29 cellular contexts compared by ENCODE assay signal in genomic region chr7:64849924-64850499, GRCh38. TPM values are rescaled to one million over a fixed set of nuclear protein-coding genes. Genes with fewer than 3 reads are reported as not detected.
DNase-seq lines count a peak whose midpoint lies in the region; ATAC-seq and TF ChIP-seq lines count a peak whose summit lies in the region.
"Had no signal": no experiment of that assay in that cellular context is flagged by ENCODE, and none has a peak within 500 bp of the region (broad histone marks: within the 10 kb centered on the region; RNA-seq: fewer than 3 reads in every experiment).

No MANE protein-coding gene starts in this region.

- CTCF ChIA-PET in MCF 10A (lab: Yijun Ruan, JAX), result no interaction called here

- H3K27me3 ChIP-seq in breast epithelium (no peaks in the 10 kb centered on the region), SJCRH30 (no peaks in the 10 kb centered on the region)
- H3K27me3 ChIP-seq: neural progenitor cell, Peyer's patch, SJSA1, uterus had no signal

- H3K4me1 ChIP-seq in breast epithelium, result no peaks in the 10 kb centered on the region
- no peaks in the 10 kb centered on the region for H3K4me1 ChIP-seq in SJCRH30
- H3K4me1 ChIP-seq: Caco-2, neural progenitor cell, parathyroid adenoma, Peyer's patch, SJSA1, uterus had no signal

- H3K27me3 Mint-ChIP-seq in MCF 10A (ENCODE audit: insufficient read depth, unreplicated experiment), result no peaks in the 10 kb centered on the region
- H3K27me3 Mint-ChIP-seq: activated naive CD4-positive, alpha-beta T cell treated with anti-CD3 and anti-CD28 coated beads, Interleukin-2, amount 50 U/mL, for 24 hours; memory B cell had no signal

- no peak overlapping the region for H3K4me3 Mint-ChIP-seq in MCF 10A (ENCODE audit: unreplicated experiment)
- H3K4me3 Mint-ChIP-seq: activated CD8-positive, alpha-beta T cell treated with anti-CD3 and anti-CD28 coated beads, Interleukin-2, amount 10 ng/mL, durations not matched to agents 7 days and 5 days; activated naive CD4-positive, alpha-beta T cell treated with anti-CD3 and anti-CD28 coated beads, Interleukin-2, amount 50 U/mL, for 24 hours; memory B cell; neural progenitor cell had no signal

- H3K27ac Mint-ChIP-seq in MCF 10A (ENCODE audit: low read depth, unreplicated experiment), result no peak overlapping the region
- H3K27ac Mint-ChIP-seq: activated CD8-positive, alpha-beta T cell treated with anti-CD3 and anti-CD28 coated beads, Interleukin-2, amount 10 ng/mL, durations not matched to agents 7 days and 5 days; activated naive CD4-positive, alpha-beta T cell treated with anti-CD3 and anti-CD28 coated beads, Interleukin-2, amount 50 U/mL, for 24 hours; activated T-helper 2 cell treated with anti-CD3 and anti-CD28 coated beads, Interferon-gamma antibody, Interleukin-2, Interleukin-4, amounts not matched to agents 10 μg/mL and 5 μg/mL and 100 μg/mL, durations not matched to agents 14 hours and 24 hours and 36 hours; memory B cell; neural progenitor cell had no signal

- H3K36me3 ChIP-seq in breast epithelium, result no peaks in the 10 kb centered on the region
- no peaks in the 10 kb centered on the region for H3K36me3 ChIP-seq in SJCRH30
- H3K36me3 ChIP-seq: neural progenitor cell, Peyer's patch, SJSA1, uterus had no signal

- no peaks in the 10 kb centered on the region for H3K9me3 ChIP-seq in breast epithelium
- no peaks in the 10 kb centered on the region for H3K9me3 ChIP-seq in SJCRH30 (replicated peaks)
- H3K9me3 ChIP-seq: Peyer's patch, SJSA1, uterus had no signal

- H3K4me1 Mint-ChIP-seq in MCF 10A (ENCODE audit: insufficient read depth, unreplicated experiment), result peaks cover 5% of the 10 kb centered on the region
- H3K4me1 Mint-ChIP-seq: activated naive CD4-positive, alpha-beta T cell treated with anti-CD3 and anti-CD28 coated beads, Interleukin-2, amount 50 U/mL, for 24 hours; memory B cell; neural progenitor cell had no signal

- no peak for TF ChIP-seq POLR2A in breast epithelium (IDR thresholded peaks at IDR 0.05)

- H3K36me3 Mint-ChIP-seq in MCF 10A (ENCODE audit: insufficient read depth, unreplicated experiment), result no peaks in the 10 kb centered on the region
- H3K36me3 Mint-ChIP-seq: neural progenitor cell had no signal

- no peak overlapping the region for H3K27ac ChIP-seq in breast epithelium
- peak overlapping the region; percentile 28 for H3K27ac ChIP-seq in SJCRH30
- H3K27ac ChIP-seq: neural progenitor cell, parathyroid adenoma, Peyer's patch, SJSA1, uterus, VCaP had no signal

- POLR2A ChIA-PET in MCF 10A (lab: Yijun Ruan, JAX), result interaction anchor here (1.6 kb wide), 1 partner anchor 56 kb away, joined by 8 read pairs; the partner anchor contains the start of gene ZNF138

- peaks cover 7% of the 10 kb centered on the region for H3K9me3 Mint-ChIP-seq in MCF 10A (ENCODE audit: unreplicated experiment)

- intact Hi-C loops in MCF 10A (cut with micrococcal nuclease) (no loop called here), breast epithelium (cut with DNase I; ENCODE audit: low total_unique reads) (no loop called here)

- TF ChIP-seq CTCF in MCF 10A (IDR thresholded peaks at IDR 0.05; ENCODE audit: unreplicated experiment) (no peak), breast epithelium (IDR thresholded peaks at IDR 0.05) (no peak)

- DNase-seq in MCF 10A (ENCODE audit: unreplicated experiment), result peak; percentile 1
- DNase-seq in breast epithelium (ENCODE audit: low spot score in 2 of 2), result no peak
- no peak for DNase-seq in SJCRH30
- peak; percentile 49 for DNase-seq in left kidney (ENCODE audit: low read depth, low spot score)
- no peak for DNase-seq in hypothalamus (lab: John Stamatoyannopoulos, UW)
- DNase-seq in NCI-H1436 treated with DMSO at 0.1 percent for 48 hours (lab: John Stamatoyannopoulos, UW), result no peak
- no peak for DNase-seq in AG08395 (ENCODE audit: low spot score)
- DNase-seq: ACHN; activated CD4-positive, alpha-beta T cell treated with anti-CD3 and anti-CD28 coated beads for 4 hours; activated CD8-positive, alpha-beta T cell treated with anti-CD3 and anti-CD28 coated beads, Interleukin-2, amount 10 ng/mL, durations not matched to agents 7 days and 5 days; activated T-cell treated with anti-CD3 and anti-CD28 coated beads for 4 hours; Caco-2; hippocampal formation; Kasumi-1; left cardiac atrium; NCI-H1694 treated with DMSO at 0.1 percent for 48 hours; NCI-H524; Peyer's patch; stimulated activated CD4-positive, alpha-beta T cell treated with anti-CD3 and anti-CD28 coated beads, Interleukin-2, amount 100 ng/mL, for 24 hours; stimulated activated naive CD8-positive, alpha-beta T cell treated with anti-CD3 and anti-CD28 coated beads, Interleukin-15, Interleukin-2, amounts not matched to agents 100 U/mL and 50 U/mL, for 24 hours; uterus had no signal

- H3K4me3 ChIP-seq in breast epithelium (no peak overlapping the region), SJCRH30 (peak overlapping the region; percentile 42)
- H3K4me3 ChIP-seq: neural progenitor cell, Peyer's patch, SJSA1, uterus had no signal

- no peak for ATAC-seq in HG03342 (IDR thresholded peaks at IDR 0.05; ENCODE audit: unreplicated experiment)
- ATAC-seq: activated CD8-positive, alpha-beta T cell treated with anti-CD3 and anti-CD28 coated beads, Interleukin-2, amount 10 ng/mL, durations not matched to agents 7 days and 5 days; left cardiac atrium; stimulated activated naive CD8-positive, alpha-beta T cell treated with anti-CD3 and anti-CD28 coated beads, Interleukin-15, Interleukin-2, amounts not matched to agents 100 U/mL and 50 U/mL, for 24 hours had no signal

- no TSS peak for BruUV-seq in MCF 10A (replicated peaks; lab: Mats Ljungman, UMichigan)

RNA-seq across cellular contexts. Expression of gene ZNF273, which starts 53.1 kb away (rescaled TPM):
- total RNA-seq in MCF 10A (2022) (2.2 and 2.5 TPM in 2 replicates), breast epithelium (10 to 100 TPM in 2 of 3 donors, 1 to 10 TPM in 1; 6.9 to 21.7 (median 18.0) TPM)
- 18.9 and 21.1 TPM in 2 replicates for total RNA-seq in SJCRH30 (2014; rRNA removed; shearing (Covaris generic))

RNA-seq across cellular contexts. Expression of gene ZNF138, which starts 55.8 kb away (rescaled TPM):
- total RNA-seq in MCF 10A (2022) (3.3 and 5.4 TPM in 2 replicates), breast epithelium (10 to 100 TPM; 10.6 to 40.8 (median 31.1) TPM)
- 17.8 and 19.1 TPM in 2 replicates for total RNA-seq in SJCRH30 (2014; rRNA removed; shearing (Covaris generic))

Comparison
In these comparisons a context has a peak if more than half of its experiments do, and no peak if none do; other contexts are left out.
1. DNase-seq: peak in MCF 10A (single experiment) and left kidney (single experiment); none in breast epithelium (0 of 2), SJCRH30 (0 of 2), hypothalamus (0 of 51), NCI-H1436 treated with DMSO at 0.1 percent for 48 hours (single experiment) and AG08395 (single experiment).